Comparison of ENCODE assay signal across 20 cellular contexts in the genomic region with DNA sequence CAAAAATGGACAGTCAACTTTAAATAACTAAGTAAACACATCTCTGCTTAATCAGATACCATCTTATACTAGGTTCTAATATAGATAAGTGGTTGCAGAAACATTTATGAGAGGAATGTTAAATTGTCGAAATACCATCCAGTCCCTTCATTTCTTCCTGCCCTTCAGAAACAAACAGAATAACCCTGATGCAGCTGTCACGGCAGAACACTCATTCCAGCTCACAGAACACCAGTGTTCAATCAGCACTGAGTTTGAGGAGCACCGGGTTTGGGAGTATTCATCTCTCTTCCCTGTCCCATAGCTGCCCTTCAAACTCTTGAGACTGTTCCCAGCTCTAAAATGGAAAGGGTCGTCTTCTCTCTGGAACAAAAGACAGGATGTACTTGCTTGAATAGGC.
"Had no signal": no experiment of that assay in that cellular context is flagged by ENCODE, and none has a peak within 500 bp of the region (broad histone marks: within the 10 kb centered on the region; RNA-seq: fewer than 3 reads in every experiment).

No MANE protein-coding gene starts in this region.

- H3K36me3 Mint-ChIP-seq: activated naive CD4-positive, alpha-beta T cell treated with anti-CD3 and anti-CD28 coated beads, Interleukin-2, amount 10 ng/mL, durations not matched to agents 7 days and 5 days; naive B cell; neural progenitor cell; stimulated activated effector memory CD8-positive, alpha-beta T cell treated with anti-CD3 and anti-CD28 coated beads, Interleukin-12 subunit alpha, Interleukin-12 subunit beta, amount 100 ng/mL, for 72 hours had no signal

- H3K36me3 ChIP-seq: colonic mucosa, gastroesophageal sphincter, neural progenitor cell, suprapubic skin, tibial nerve, uterus had no signal

- ATAC-seq: gastroesophageal sphincter, left colon, mucosa of descending colon, T-helper 17 cell had no signal

- H3K4me3 Mint-ChIP-seq: activated CD4-positive, alpha-beta memory T cell treated with anti-CD3 and anti-CD28 coated beads, Interleukin-2, amount 10 ng/mL, durations not matched to agents 7 days and 5 days; activated CD4-positive, alpha-beta T cell treated with anti-CD3 and anti-CD28 coated beads, Interleukin-2, amount 10 ng/mL, durations not matched to agents 24 days and 14 days; activated naive CD4-positive, alpha-beta T cell treated with anti-CD3 and anti-CD28 coated beads, Interleukin-2, amount 10 ng/mL, durations not matched to agents 7 days and 5 days; naive B cell; neural progenitor cell; stimulated activated naive CD8-positive, alpha-beta T cell treated with anti-CD3 and anti-CD28 coated beads, Interleukin-15, amount 100 ng/mL, for 72 hours; T-helper 17 cell had no signal

- H3K9me3 Mint-ChIP-seq: activated CD4-positive, alpha-beta memory T cell treated with anti-CD3 and anti-CD28 coated beads, Interleukin-2, amount 10 ng/mL, durations not matched to agents 7 days and 5 days; activated CD4-positive, alpha-beta T cell treated with anti-CD3 and anti-CD28 coated beads, Interleukin-2, amount 10 ng/mL, durations not matched to agents 24 days and 14 days; activated naive CD4-positive, alpha-beta T cell treated with anti-CD3 and anti-CD28 coated beads, Interleukin-2, amount 10 ng/mL, durations not matched to agents 7 days and 5 days; naive B cell; neural progenitor cell; stimulated activated effector memory CD8-positive, alpha-beta T cell treated with anti-CD3 and anti-CD28 coated beads, Interleukin-12 subunit alpha, Interleukin-12 subunit beta, amount 100 ng/mL, for 72 hours; stimulated activated naive CD8-positive, alpha-beta T cell treated with anti-CD3 and anti-CD28 coated beads, Interleukin-15, amount 100 ng/mL, for 72 hours had no signal

- H3K9me3 ChIP-seq: colonic mucosa, gastroesophageal sphincter, mucosa of descending colon, suprapubic skin, tibial nerve, uterus had no signal

- H3K27ac Mint-ChIP-seq: activated CD4-positive, alpha-beta memory T cell treated with anti-CD3 and anti-CD28 coated beads, Interleukin-2, amount 10 ng/mL, durations not matched to agents 7 days and 5 days; activated CD4-positive, alpha-beta T cell treated with anti-CD3 and anti-CD28 coated beads, Interleukin-2, amount 10 ng/mL, durations not matched to agents 24 days and 14 days; activated naive CD4-positive, alpha-beta T cell treated with anti-CD3 and anti-CD28 coated beads, Interleukin-2, amount 10 ng/mL, durations not matched to agents 7 days and 5 days; naive B cell; neural progenitor cell; stimulated activated naive CD8-positive, alpha-beta T cell treated with anti-CD3 and anti-CD28 coated beads, Interleukin-15, amount 100 ng/mL, for 72 hours; T-helper 17 cell had no signal

- H3K4me1 Mint-ChIP-seq: activated naive CD4-positive, alpha-beta T cell treated with anti-CD3 and anti-CD28 coated beads, Interleukin-2, amount 10 ng/mL, durations not matched to agents 7 days and 5 days; naive B cell had no signal

- H3K27me3 Mint-ChIP-seq: activated CD4-positive, alpha-beta memory T cell treated with anti-CD3 and anti-CD28 coated beads, Interleukin-2, amount 10 ng/mL, durations not matched to agents 7 days and 5 days had no signal

- H3K4me3 ChIP-seq: colonic mucosa, gastroesophageal sphincter, mucosa of descending colon, neural progenitor cell, suprapubic skin, tibial nerve, uterus had no signal

- H3K4me1 ChIP-seq: colonic mucosa had no signal

- DNase-seq: activated CD4-positive, alpha-beta memory T cell treated with anti-CD3 and anti-CD28 coated beads, Interleukin-2, amount 10 ng/mL, durations not matched to agents 7 days and 5 days; activated CD4-positive, alpha-beta T cell treated with anti-CD3 and anti-CD28 coated beads, Interleukin-2, amount 10 ng/mL, durations not matched to agents 24 days and 14 days; activated effector memory CD4-positive, alpha-beta T cell treated with anti-CD3 and anti-CD28 coated beads, Interleukin-2, amount 50 U/mL, for 16 hours; activated naive CD4-positive, alpha-beta T cell treated with anti-CD3 and anti-CD28 coated beads, Interleukin-2, amount 10 ng/mL, durations not matched to agents 7 days and 5 days; colonic mucosa; head of caudate nucleus; islet precursor cell; left colon; mesenchymal stem cell; mucosa of descending colon; naive B cell; stimulated activated CD4-positive, alpha-beta T cell treated with anti-CD3 and anti-CD28 coated beads, Interleukin-12 subunit alpha, Interleukin-12 subunit beta, amount 100 ng/mL, for 4 hours; stimulated activated naive CD8-positive, alpha-beta T cell treated with anti-CD3 and anti-CD28 coated beads, Interleukin-15, amount 100 ng/mL, for 72 hours; T-helper 17 cell; uterus had no signal

- H3K27ac ChIP-seq: colonic mucosa, gastroesophageal sphincter, neural progenitor cell, suprapubic skin, tibial nerve, uterus had no signal
